39 cellular contexts compared by ENCODE assay signal in the genomic region with DNA sequence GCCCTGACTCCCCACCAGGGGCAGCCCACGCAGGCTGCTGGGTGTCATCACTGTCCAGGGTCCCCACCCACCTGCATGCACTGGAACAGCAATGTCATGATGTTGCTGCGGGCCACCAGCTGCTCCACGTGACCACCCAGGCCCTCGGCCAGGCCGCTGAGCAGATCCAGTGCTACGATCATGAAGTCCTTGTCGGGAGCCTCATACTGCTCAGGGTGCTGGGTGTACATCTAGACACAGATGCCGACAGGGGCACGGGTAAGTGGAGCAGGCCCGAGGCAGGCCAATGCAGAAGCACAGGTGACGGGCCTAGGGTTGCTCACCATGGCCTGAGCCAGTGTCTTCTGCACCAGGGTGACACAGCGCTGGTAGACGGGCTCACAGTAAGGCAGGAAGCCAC. TPM values are rescaled to one million over a fixed set of nuclear protein-coding genes. Genes with fewer than 3 reads are reported as not detected.
"Had no signal": no experiment of that assay in that cellular context is flagged by ENCODE, and none has a peak within 500 bp of the region (broad histone marks: within the 10 kb centered on the region; RNA-seq: fewer than 3 reads in every experiment).

No MANE protein-coding gene starts in this region.

- H3K27me3 Mint-ChIP-seq: activated B cell treated with CpG ODN at 0.5 μM for 24 hours; activated CD4-positive, alpha-beta memory T cell treated with anti-CD3 and anti-CD28 coated beads, Interleukin-2, amount 10 ng/mL, durations not matched to agents 7 days and 5 days; activated CD8-positive, alpha-beta memory T cell treated with anti-CD3 and anti-CD28 coated beads, Interleukin-2, amount 10 ng/mL, durations not matched to agents 7 days and 5 days; activated naive CD4-positive, alpha-beta T cell treated with anti-CD3 and anti-CD28 coated beads, Interleukin-2, amount 50 U/mL, for 24 hours; brain had no signal

- H3K9me3 ChIP-seq: MG63, Peyer's patch had no signal

- H3K4me1 ChIP-seq: Peyer's patch had no signal

- H3K9me3 Mint-ChIP-seq: activated B cell treated with CpG ODN at 0.5 μM for 24 hours; activated CD4-positive, alpha-beta memory T cell treated with anti-CD3 and anti-CD28 coated beads, Interleukin-2, amount 10 ng/mL, durations not matched to agents 7 days and 5 days; activated naive CD4-positive, alpha-beta T cell treated with anti-CD3 and anti-CD28 coated beads, Interleukin-2, amount 50 U/mL, for 24 hours; activated T-helper 2 cell treated with anti-CD3 and anti-CD28 coated beads, Interferon-gamma antibody, Interleukin-2, Interleukin-4, amounts not matched to agents 10 μg/mL and 5 μg/mL and 100 μg/mL, durations not matched to agents 14 hours and 24 hours and 36 hours; brain had no signal

- H3K27ac Mint-ChIP-seq: activated B cell treated with CpG ODN at 0.5 μM for 24 hours; activated CD4-positive, alpha-beta memory T cell treated with anti-CD3 and anti-CD28 coated beads, Interleukin-2, amount 10 ng/mL, durations not matched to agents 7 days and 5 days; activated CD8-positive, alpha-beta memory T cell treated with anti-CD3 and anti-CD28 coated beads, Interleukin-2, amount 10 ng/mL, durations not matched to agents 7 days and 5 days; activated naive CD4-positive, alpha-beta T cell treated with anti-CD3 and anti-CD28 coated beads, Interleukin-2, amount 50 U/mL, for 24 hours; activated T-helper 2 cell treated with anti-CD3 and anti-CD28 coated beads, Interferon-gamma antibody, Interleukin-2, Interleukin-4, amounts not matched to agents 10 μg/mL and 5 μg/mL and 100 μg/mL, durations not matched to agents 14 hours and 24 hours and 36 hours; brain had no signal

- H3K27ac ChIP-seq: Peyer's patch, VCaP had no signal

- H3K4me1 Mint-ChIP-seq: activated B cell treated with CpG ODN at 0.5 μM for 24 hours; activated CD4-positive, alpha-beta memory T cell treated with anti-CD3 and anti-CD28 coated beads, Interleukin-2, amount 10 ng/mL, durations not matched to agents 7 days and 5 days; activated CD8-positive, alpha-beta memory T cell treated with anti-CD3 and anti-CD28 coated beads, Interleukin-2, amount 10 ng/mL, durations not matched to agents 7 days and 5 days; activated naive CD4-positive, alpha-beta T cell treated with anti-CD3 and anti-CD28 coated beads, Interleukin-2, amount 50 U/mL, for 24 hours; brain had no signal

- H3K4me3 ChIP-seq: MG63, Peyer's patch had no signal

- FAIRE-seq: bronchial epithelial cell had no signal

- H3K27me3 ChIP-seq: MG63, Peyer's patch had no signal

- ATAC-seq: activated CD8-positive, alpha-beta memory T cell treated with anti-CD3 and anti-CD28 coated beads, Interleukin-2, amount 10 ng/mL, durations not matched to agents 7 days and 5 days; PC-3; Right ventricle myocardium inferior had no signal

- DNase-seq: activated B cell treated with CpG ODN at 0.5 μM for 24 hours; activated CD4-positive, alpha-beta memory T cell treated with anti-CD3 and anti-CD28 coated beads, Interleukin-2, amount 10 ng/mL, durations not matched to agents 7 days and 5 days; activated CD4-positive, alpha-beta T cell treated with anti-CD3 and anti-CD28 coated beads for 1 hour; activated CD4-positive, alpha-beta T cell treated with anti-CD3 and anti-CD28 coated beads for 48 hours; activated CD8-positive, alpha-beta memory T cell treated with anti-CD3 and anti-CD28 coated beads for 24 hours; activated CD8-positive, alpha-beta memory T cell treated with anti-CD3 and anti-CD28 coated beads, Interleukin-2, amount 10 ng/mL, durations not matched to agents 7 days and 5 days; activated CD8-positive, alpha-beta memory T cell treated with anti-CD3 and anti-CD28 coated beads, Interleukin-2, amount 50 U/mL, for 48 hours; activated gamma-delta T cell; activated naive CD4-positive, alpha-beta T cell treated with Interleukin-2 at 50 U/mL for 16 hours; anterior cingulate cortex; caudate nucleus; cerebellar nuclear complex; Kasumi-1; KG1; MG63; NCI-H1048; NCI-H1105 treated with DMSO at 0.1 percent for 48 hours; NCI-H1436; NCI-H1694; NCI-H1930; NCI-H2081 treated with DMSO at 0.1 percent for 48 hours; NCI-H226; NCI-H446 treated with DMSO at 0.1 percent for 48 hours; NCI-H524; PC-3; Peyer's patch; RPMI8226; SIG-M5; SW 1271; T-helper 1 cell; T-helper 2 cell; T-helper 9 cell had no signal

- H3K4me3 Mint-ChIP-seq: activated B cell treated with CpG ODN at 0.5 μM for 24 hours; activated CD4-positive, alpha-beta memory T cell treated with anti-CD3 and anti-CD28 coated beads, Interleukin-2, amount 10 ng/mL, durations not matched to agents 7 days and 5 days; activated CD8-positive, alpha-beta memory T cell treated with anti-CD3 and anti-CD28 coated beads, Interleukin-2, amount 10 ng/mL, durations not matched to agents 7 days and 5 days; activated naive CD4-positive, alpha-beta T cell treated with anti-CD3 and anti-CD28 coated beads, Interleukin-2, amount 50 U/mL, for 24 hours; brain had no signal

RNA-seq across cellular contexts. Expression of gene GNG14, which starts 17.4 kb away (rescaled TPM):
- total RNA-seq: activated B cell treated with CpG ODN at 0.5 μM for 24 hours; activated CD4-positive, alpha-beta memory T cell treated with anti-CD3 and anti-CD28 coated beads, Interleukin-2, amount 10 ng/mL, durations not matched to agents 7 days and 5 days; activated CD8-positive, alpha-beta memory T cell treated with anti-CD3 and anti-CD28 coated beads, Interleukin-2, amount 10 ng/mL, durations not matched to agents 7 days and 5 days; activated T-helper 2 cell treated with anti-CD3 and anti-CD28 coated beads, Interferon-gamma antibody, Interleukin-2, Interleukin-4, amounts not matched to agents 10 μg/mL and 5 μg/mL and 100 μg/mL, durations not matched to agents 14 hours and 24 hours and 36 hours; bronchial epithelial cell; PC-3; Peyer's patch; Right ventricle myocardium inferior; SK-MEL-5 had no signal
